Comparison of ENCODE assay signal across 14 cellular contexts in genomic region chr2:143030127-143030526, GRCh38.
DNase-seq lines count a peak whose midpoint lies in the region; ATAC-seq and TF ChIP-seq lines count a peak whose summit lies in the region.
"Had no signal": no experiment of that assay in that cellular context is flagged by ENCODE, and none has a peak within 500 bp of the region (broad histone marks: within the 10 kb centered on the region; RNA-seq: fewer than 3 reads in every experiment).

No MANE protein-coding gene starts in this region.

- intact Hi-C loops in OCI-LY7 (cut with micrococcal nuclease; ENCODE audit: unreplicated experiment), result no loop called here

- no peak overlapping the region for H3K9ac ChIP-seq in mesenchymal stem cell (ENCODE audit: low read length)

- no peaks in the 10 kb centered on the region for H3K79me1 ChIP-seq in mesenchymal stem cell (replicated peaks; ENCODE audit: low read length, poor library complexity, severe bottlenecking)

- H2BK15ac ChIP-seq in mesenchymal stem cell (ENCODE audit: low read depth, poor library complexity, severe bottlenecking), result no peak overlapping the region

- no peak overlapping the region for H3K23ac ChIP-seq in mesenchymal stem cell (ENCODE audit: low read length in 2 of 2)

- peak; percentile 0 for DNase-seq in OCI-LY7 (ENCODE audit: low spot score)
- peak; percentile 24 for DNase-seq in mesenchymal stem cell
- DNase-seq in stimulated activated CD4-positive, alpha-beta T cell treated with anti-CD3 and anti-CD28 coated beads, Interleukin-2, amount 100 ng/mL, for 24 hours, result no peak
- no peak for DNase-seq in SK-N-DZ (ENCODE audit: low spot score)
- no peak for DNase-seq in dedifferentiated amniotic fluid mesenchymal stem cell (ENCODE audit: extremely low spot score)
- DNase-seq: activated gamma-delta T cell treated with Interleukin-2 at 50 U/mL for 16 hours; midbrain; NCI-H82; stimulated activated CD4-positive, alpha-beta T cell treated with anti-CD3 and anti-CD28 coated beads, Interleukin-4, amount 100 ng/mL, for 24 hours; stimulated activated naive CD8-positive, alpha-beta T cell treated with anti-CD3 and anti-CD28 coated beads, Interleukin-15, amount 100 ng/mL, for 72 hours had no signal

- no peaks in the 10 kb centered on the region for H3K4me1 ChIP-seq in OCI-LY7 (ENCODE audit: insufficient read depth, low read length, poor library complexity, severe bottlenecking)
- H3K4me1 ChIP-seq in mesenchymal stem cell (ENCODE audit: control insufficient read depth, insufficient read depth, low read depth, low read length), result peaks cover 6% of the 10 kb centered on the region
- peaks cover 0 to 7% (median 5%) of the 10 kb centered on the region in 3 donors for H3K4me1 ChIP-seq in gastroesophageal sphincter

- H3K27me3 ChIP-seq in mesenchymal stem cell (ENCODE audit: control insufficient read depth in 1 of 2, insufficient read depth in 1 of 2, low read length in 2 of 2) (no peaks in the 10 kb centered on the region), gastroesophageal sphincter (peaks cover 16% of the 10 kb centered on the region)

- H4K20me1 ChIP-seq in OCI-LY7 (ENCODE audit: insufficient read depth, low read length), result no peaks in the 10 kb centered on the region

- H2AFZ ChIP-seq in OCI-LY7 (ENCODE audit: low read length) (no peak overlapping the region), mesenchymal stem cell (ENCODE audit: low read depth, low read length) (no peak overlapping the region)

- no peak overlapping the region for H4K8ac ChIP-seq in mesenchymal stem cell (ENCODE audit: low read length)

- CTCF ChIA-PET in OCI-LY7 (lab: Charles Lee; ENCODE audit: unreplicated experiment), result no interaction called here

- H3K4me2 ChIP-seq in OCI-LY7 (ENCODE audit: low read length) (no peak overlapping the region), mesenchymal stem cell (ENCODE audit: low read length, poor library complexity, severe bottlenecking) (no peak overlapping the region)

- H3K27ac ChIP-seq in OCI-LY7 (ENCODE audit: low read depth, low read length, poor library complexity, severe bottlenecking), result no peak overlapping the region
- no peak overlapping the region for H3K27ac ChIP-seq in mesenchymal stem cell (ENCODE audit: low read length, poor library complexity, severe bottlenecking)
- H3K27ac ChIP-seq in gastroesophageal sphincter, result no peak overlapping the region
- H3K27ac ChIP-seq: C4-2B had no signal

- no peaks in the 10 kb centered on the region for H3K9me2 ChIP-seq in OCI-LY7 (ENCODE audit: insufficient read depth, low read length)

- H3K9me3 ChIP-seq in OCI-LY7 (ENCODE audit: low read length) (no peaks in the 10 kb centered on the region), mesenchymal stem cell (ENCODE audit: control insufficient read depth, low read length) (no peaks in the 10 kb centered on the region), gastroesophageal sphincter (no peaks in the 10 kb centered on the region)

- TF ChIP-seq POLR2A in gastroesophageal sphincter (IDR thresholded peaks at IDR 0.05), result no peak

- no peaks in the 10 kb centered on the region for H3K36me3 ChIP-seq in OCI-LY7 (ENCODE audit: insufficient read depth, low read length)
- no peaks in the 10 kb centered on the region for H3K36me3 ChIP-seq in mesenchymal stem cell (ENCODE audit: control insufficient read depth in 1 of 2, insufficient read depth in 2 of 2, low read depth in 1 of 2, low read length in 2 of 2)
- H3K36me3 ChIP-seq in gastroesophageal sphincter, result no peaks in the 10 kb centered on the region

- H2BK12ac ChIP-seq in mesenchymal stem cell (ENCODE audit: low read length in 2 of 2), result no peak overlapping the region

- H2AK5ac ChIP-seq in mesenchymal stem cell (ENCODE audit: low read length, severe bottlenecking), result no peak overlapping the region

- H3K4ac ChIP-seq in mesenchymal stem cell (ENCODE audit: low read depth in 1 of 2, low read length in 2 of 2), result no peak overlapping the region

- H2BK120ac ChIP-seq in mesenchymal stem cell (ENCODE audit: low read depth, low read length), result no peak overlapping the region

- POLR2A ChIA-PET in OCI-LY7 (lab: Charles Lee), result interaction anchor here (0.6 to 0.7 kb wide), 2 partner anchors 227 to 409 kb away, joined by 3 read pairs; no protein-coding TSS in a partner anchor

- TF ChIP-seq EP300 in gastroesophageal sphincter (IDR thresholded peaks at IDR 0.05), result no peak

- peak; percentile 60 for ATAC-seq in GM18502 (IDR thresholded peaks at IDR 0.05; ENCODE audit: poor library complexity, unreplicated experiment)
- ATAC-seq in HG02938 (IDR thresholded peaks at IDR 0.05; ENCODE audit: unreplicated experiment), result peak; percentile 48
- ATAC-seq in gastroesophageal sphincter, result no peak
- ATAC-seq: stimulated activated naive CD8-positive, alpha-beta T cell treated with anti-CD3 and anti-CD28 coated beads, Interleukin-15, amount 100 ng/mL, for 72 hours had no signal

- H3K18ac ChIP-seq in mesenchymal stem cell (ENCODE audit: low read depth in 1 of 2, low read length in 2 of 2), result no peak overlapping the region

- no peak overlapping the region for H4K91ac ChIP-seq in mesenchymal stem cell (ENCODE audit: low read length)

- no peaks in the 10 kb centered on the region for H3K79me2 ChIP-seq in OCI-LY7 (ENCODE audit: insufficient read depth, low read depth, low read length)

- TF ChIP-seq CTCF in OCI-LY7 (conservative IDR thresholded peaks at IDR 0.05; ENCODE audit: low read length), result no peak
- no peak for TF ChIP-seq CTCF in gastroesophageal sphincter (IDR thresholded peaks at IDR 0.05)

- H3K4me3 ChIP-seq in OCI-LY7 (ENCODE audit: low read depth, low read length, poor library complexity, severe bottlenecking) (no peak overlapping the region), mesenchymal stem cell (ENCODE audit: insufficient read depth in 1 of 2, low read depth in 1 of 2, low read length in 2 of 2) (no peak overlapping the region), gastroesophageal sphincter (no peak overlapping the region)

- H2BK5ac ChIP-seq in mesenchymal stem cell (ENCODE audit: low read depth, low read length, poor library complexity, severe bottlenecking), result no peak overlapping the region

- H3K14ac ChIP-seq in mesenchymal stem cell (ENCODE audit: low read length in 2 of 2), result no peak overlapping the region

- BruUV-seq in OCI-LY7 (replicated peaks; lab: Mats Ljungman, UMichigan), result no TSS peak

- WGBS in mesenchymal stem cell, result 72% methylated on average over 2 of the region's 2 CpGs
- WGBS in gastroesophageal sphincter (ENCODE audit: low coverage in 1 of 2), 2 donors, result 45 to 74% methylated on average over 1 to 2 of the region's 2 CpGs

Comparison
In these comparisons a context has a peak if more than half of its experiments do, and no peak if none do; other contexts are left out.
1. DNase-seq: peak in OCI-LY7 (single experiment) and mesenchymal stem cell (single experiment); none in stimulated activated CD4-positive, alpha-beta T cell treated with anti-CD3 and anti-CD28 coated beads, Interleukin-2, amount 100 ng/mL, for 24 hours (0 of 2), SK-N-DZ (single experiment) and dedifferentiated amniotic fluid mesenchymal stem cell (single experiment).